9 cellular contexts compared by ENCODE assay signal in the genomic region with DNA sequence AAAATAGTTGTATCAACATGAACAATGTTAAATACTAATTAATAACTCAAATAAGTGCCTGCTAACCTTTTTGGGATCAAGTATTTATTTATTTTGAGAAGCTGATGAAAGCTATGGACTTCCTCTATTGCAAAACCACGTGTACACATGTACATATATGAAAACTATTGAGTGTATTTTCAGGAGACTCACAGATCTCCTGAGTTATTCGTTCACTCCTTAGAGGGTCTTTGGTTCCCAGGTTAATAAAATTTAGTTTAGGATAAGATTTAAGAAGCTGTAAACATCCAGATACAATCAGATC.
A peak's percentile ranks its signal among the peaks of the same experiment; 100 is the strongest.
DNase-seq lines count a peak whose midpoint lies in the region; ATAC-seq and TF ChIP-seq lines count a peak whose summit lies in the region.
"Had no signal": no experiment of that assay in that cellular context is flagged by ENCODE, and none has a peak within 500 bp of the region (broad histone marks: within the 10 kb centered on the region; RNA-seq: fewer than 3 reads in every experiment).

No MANE protein-coding gene starts in this region.

- H3K4me3 ChIP-seq in HCT116 (replicated peaks in 1 of 2; ENCODE audit: low read depth in 1 of 2, low read length in 2 of 2), result no peak overlapping the region
- no peak overlapping the region for H3K4me3 ChIP-seq in KMS-11 (IDR thresholded peaks at IDR 0.05; ENCODE audit: insufficient read depth, low read depth, low read length)
- no peak overlapping the region for H3K4me3 ChIP-seq in lower leg skin (ENCODE audit: low read depth, poor library complexity, severe bottlenecking)

- TF ChIP-seq RAD21 in HCT116 (IDR thresholded peaks at IDR 0.05; ENCODE audit: low read depth), result no peak

- no TSS peak for BruUV-seq in HCT116 (replicated peaks; lab: Mats Ljungman, UMichigan)

- no peaks in the 10 kb centered on the region for H3K4me1 Mint-ChIP-seq in activated CD4-positive, alpha-beta memory T cell treated with anti-CD3 and anti-CD28 coated beads for 36 hours (ENCODE audit: low read depth)
- H3K4me1 Mint-ChIP-seq: central memory CD8-positive, alpha-beta T cell had no signal

- H3K27me3 ChIP-seq in HCT116 (ENCODE audit: insufficient read depth, low read length), result no peaks in the 10 kb centered on the region
- no peaks in the 10 kb centered on the region for H3K27me3 ChIP-seq in KMS-11 (ENCODE audit: insufficient read depth, low read depth)

- no peaks in the 10 kb centered on the region for H3K9me2 ChIP-seq in HCT116 (ENCODE audit: insufficient read depth)

- H3K9me3 Mint-ChIP-seq in activated CD4-positive, alpha-beta memory T cell treated with anti-CD3 and anti-CD28 coated beads for 36 hours, result peaks cover 17% of the 10 kb centered on the region
- H3K9me3 Mint-ChIP-seq: central memory CD8-positive, alpha-beta T cell had no signal

- RAD21 ChIA-PET in HCT116 (lab: Charles Lee; ENCODE audit: low non-redundant PET in 1 of 2, low total read pairs in 2 of 2, uncharacterized antibody in 2 of 2, unreplicated experiment in 2 of 2), result interaction anchor here (1.2 to 1.4 kb wide), 2 partner anchors 49 kb away, joined by 5 to 8 read pairs; no protein-coding TSS in a partner anchor

- POLR2A ChIA-PET in HCT116 (lab: Charles Lee), result no interaction called here
- POLR2A ChIA-PET in activated CD4-positive, alpha-beta memory T cell treated with anti-CD3 and anti-CD28 coated beads for 36 hours (lab: Charles Lee), result no interaction called here

- no peaks in the 10 kb centered on the region for H3K79me2 ChIP-seq in HCT116 (ENCODE audit: insufficient read depth, low read length)
- H3K79me2 ChIP-seq in KMS-11 (ENCODE audit: insufficient read depth, low read depth), result no peaks in the 10 kb centered on the region

- H3K27ac ChIP-seq in HCT116 (ENCODE audit: low read depth, low read length), result no peak overlapping the region
- no peak overlapping the region for H3K27ac ChIP-seq in KMS-11

- H3K4me3 Mint-ChIP-seq in activated CD4-positive, alpha-beta memory T cell treated with anti-CD3 and anti-CD28 coated beads for 36 hours, result no peak overlapping the region
- H3K4me3 Mint-ChIP-seq: central memory CD8-positive, alpha-beta T cell had no signal

- H3K9ac ChIP-seq in HCT116 (ENCODE audit: low read length) (no peak overlapping the region), KMS-11 (no peak overlapping the region)

- no peaks in the 10 kb centered on the region for H3K27me3 Mint-ChIP-seq in activated CD4-positive, alpha-beta memory T cell treated with anti-CD3 and anti-CD28 coated beads for 36 hours
- H3K27me3 Mint-ChIP-seq: central memory CD8-positive, alpha-beta T cell had no signal

- DNase-seq in HCT116 (ENCODE audit: low read depth, low spot score) (peak; percentile 2), left colon (no peak), H4 (ENCODE audit: low spot score) (no peak), lower leg skin (ENCODE audit: low spot score in 2 of 2) (no peak)
- DNase-seq in activated CD4-positive, alpha-beta memory T cell treated with anti-CD3 and anti-CD28 coated beads for 36 hours, result no peak
- DNase-seq in activated effector memory CD4-positive, alpha-beta T cell treated with Interleukin-2 at 50 U/mL for 16 hours, result no peak

- intact Hi-C loops in HCT116 (cut with micrococcal nuclease) (no loop called here), left colon (cut with DNase I, micrococcal nuclease) (no loop called here), lower leg skin (cut with DNase I; ENCODE audit: low total_unique reads) (no loop called here)
- intact Hi-C loops in activated CD4-positive, alpha-beta memory T cell treated with anti-CD3 and anti-CD28 coated beads for 36 hours (cut with micrococcal nuclease), result loop anchor here (5.0 kb wide), 2 partner anchors 50 to 875 kb away; partner anchors contain the start of gene SIPA1L2

- H2AFZ ChIP-seq in HCT116 (ENCODE audit: low read depth, low read length, poor library complexity, severe bottlenecking), result no peak overlapping the region
- no peak overlapping the region for H2AFZ ChIP-seq in KMS-11 (ENCODE audit: low read depth)

- WGBS in lower leg skin, 2 donors, result 30 to 33% methylated on average over 2 of the region's 2 CpGs

- TF ChIP-seq CTCF in HCT116 (IDR thresholded peaks at IDR 0.05 in 2 of 3, conservative IDR thresholded peaks at IDR 0.05 in 1 of 3; ENCODE audit: borderline replicate concordance in 1 of 3, insufficient read depth in 1 of 3, low read depth in 2 of 3, low read length in 2 of 3) (no peak; a peak in 1 of 6 replicates), KMS-11 (conservative IDR thresholded peaks at IDR 0.05; ENCODE audit: low read depth, low read length) (peak; percentile 48), lower leg skin (IDR thresholded peaks at IDR 0.05) (no peak)

- peaks cover 23% of the 10 kb centered on the region for H3K36me3 Mint-ChIP-seq in activated CD4-positive, alpha-beta memory T cell treated with anti-CD3 and anti-CD28 coated beads for 36 hours

- H4K20me1 ChIP-seq in HCT116 (ENCODE audit: insufficient read depth), result no peaks in the 10 kb centered on the region
- H4K20me1 ChIP-seq in KMS-11 (ENCODE audit: insufficient read depth), result no peaks in the 10 kb centered on the region

- H3K36me3 ChIP-seq in HCT116 (ENCODE audit: control insufficient read depth in 1 of 2, insufficient read depth in 2 of 2, low read length in 2 of 2) (no peaks in the 10 kb centered on the region), KMS-11 (ENCODE audit: insufficient read depth) (no peaks in the 10 kb centered on the region)

- ATAC-seq in GM18868 (IDR thresholded peaks at IDR 0.05; ENCODE audit: unreplicated experiment), result peak; percentile 66
- peak; percentile 62 for ATAC-seq in HCT116
- peak; percentile 21 for ATAC-seq in left colon

- TF ChIP-seq POLR2A in HCT116 (IDR thresholded peaks at IDR 0.05; ENCODE audit: borderline replicate concordance, extremely low read depth, insufficient read depth, insufficient read length) (no peak), lower leg skin (IDR thresholded peaks at IDR 0.05) (no peak)

- H3K9me3 ChIP-seq in HCT116 (ENCODE audit: control insufficient read depth in 1 of 2, insufficient read depth in 1 of 2, low read depth in 1 of 2, low read length in 2 of 2), result no peaks in the 10 kb centered on the region

- H3K27ac Mint-ChIP-seq in activated CD4-positive, alpha-beta memory T cell treated with anti-CD3 and anti-CD28 coated beads for 36 hours, result no peak overlapping the region

- CTCF ChIA-PET in HCT116 (lab: Charles Lee), result interaction anchor here (0.7 to 2.0 kb wide), 18 partner anchors 10 to 1380 kb away, joined by 3 to 29 read pairs (median 4); no protein-coding TSS in a partner anchor
- CTCF ChIA-PET in activated CD4-positive, alpha-beta memory T cell treated with anti-CD3 and anti-CD28 coated beads for 36 hours (lab: Charles Lee), result interaction anchor here (0.6 to 3.6 kb wide), 34 partner anchors 10 to 1573 kb away, joined by 3 to 41 read pairs (median 6); no protein-coding TSS in a partner anchor

- H3K4me2 ChIP-seq in HCT116 (ENCODE audit: low read length) (no peak overlapping the region), KMS-11 (no peak overlapping the region)

- H3K4me1 ChIP-seq in HCT116 (ENCODE audit: control insufficient read depth in 1 of 2, insufficient read depth in 2 of 2, low read length in 2 of 2) (no peaks in the 10 kb centered on the region), KMS-11 (ENCODE audit: low read depth, poor library complexity, severe bottlenecking) (no peaks in the 10 kb centered on the region)

TF ChIP-seq in HCT116, 20 proteins besides CTCF, POLR2A, EP300 and RAD21:
- TF ChIP-seq SIN3A (IDR thresholded peaks at IDR 0.05; ENCODE audit: low read depth) (no peak), FOSL1 (IDR thresholded peaks at IDR 0.05; ENCODE audit: low read depth) (no peak)
TF ChIP-seq in HCT116: peak in this region for 0.
